Comparison of ENCODE assay signal across 8 cellular contexts in the genomic region with DNA sequence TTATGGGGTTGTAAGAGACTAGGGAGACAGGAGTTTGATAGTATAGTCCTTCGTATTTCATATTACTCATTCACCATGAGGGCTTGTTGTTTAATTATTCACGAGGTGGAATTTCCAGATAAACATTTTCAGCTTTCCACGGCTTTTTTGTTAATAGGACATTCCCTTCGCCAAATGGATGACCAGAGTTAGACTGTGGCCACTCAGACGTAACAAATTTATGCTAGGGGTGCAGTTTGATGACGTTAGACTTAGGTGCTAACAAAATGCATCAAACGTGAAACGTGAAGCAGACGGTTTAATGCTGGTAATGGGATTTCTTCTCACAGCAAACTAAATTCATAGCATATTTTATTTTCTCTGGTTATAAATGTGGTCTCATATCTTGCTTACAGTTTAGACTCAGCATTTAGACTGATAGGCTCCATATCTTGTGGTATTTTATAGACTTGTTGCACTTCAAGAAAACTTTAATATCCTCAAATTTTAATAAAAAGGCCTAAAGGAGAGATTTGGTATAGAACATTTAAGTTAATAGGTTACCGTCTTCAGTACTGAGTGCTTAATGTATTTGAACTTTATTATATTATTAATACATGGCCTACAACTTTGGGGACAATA. TPM values are rescaled to one million over a fixed set of nuclear protein-coding genes. Genes with fewer than 3 reads are reported as not detected.
DNase-seq lines count a peak whose midpoint lies in the region; ATAC-seq and TF ChIP-seq lines count a peak whose summit lies in the region.

No MANE protein-coding gene starts in this region.

- no peaks in the 10 kb centered on the region for H3K9me3 ChIP-seq in CD8-positive, alpha-beta memory T cell (ENCODE audit: low read length)
- H3K9me3 ChIP-seq in HUES64 (ENCODE audit: insufficient read depth, low read depth, low read length): no peaks in the 10 kb centered on the region
- no peaks in the 10 kb centered on the region for H3K9me3 ChIP-seq in mesodermal cell (ENCODE audit: control insufficient read depth, low read length)

- peaks cover 22% of the 10 kb centered on the region for H3K36me3 ChIP-seq in CD8-positive, alpha-beta memory T cell (ENCODE audit: insufficient read depth, low read length)
- H3K36me3 ChIP-seq in HUES64 (ENCODE audit: insufficient read depth, low read length) (peaks cover 56% of the 10 kb centered on the region), mesodermal cell (ENCODE audit: control insufficient read depth, insufficient read depth, low read length) (peaks cover 48% of the 10 kb centered on the region)

- H3K9me3 Mint-ChIP-seq in CD8-positive, alpha-beta memory T cell: peaks cover 0 to 2% (median 0%) of the 10 kb centered on the region in 5 donors

- in situ Hi-C loops in astrocyte of the spinal cord (cut with HindIII; ENCODE audit: low sequenced_read_pairs): no loop called here

- H3K27me3 Mint-ChIP-seq in CD8-positive, alpha-beta memory T cell: peaks cover 0 to 5% of the 10 kb centered on the region in 2 donors

- DNase-seq in CD8-positive, alpha-beta memory T cell: no peak
- peak; percentile 30 for DNase-seq in astrocyte of the spinal cord (ENCODE audit: low read depth, low spot score)
- DNase-seq in cortex of kidney (lab: John Stamatoyannopoulos, UW): no peak
- no peak for DNase-seq in UCSD-AML1 (lab: John Stamatoyannopoulos, UW; ENCODE audit: unreplicated experiment)
- no peak for DNase-seq in NCI-H187 (lab: John Stamatoyannopoulos, UW)

- H3K9ac ChIP-seq in HUES64 (ENCODE audit: low read depth, low read length): peak overlapping the region; percentile 100

- peak overlapping the region; percentile 57 to 98 (median 94) for H3K27ac Mint-ChIP-seq in CD8-positive, alpha-beta memory T cell

- TF ChIP-seq CTCF in astrocyte of the spinal cord (IDR thresholded peaks at IDR 0.05; ENCODE audit: low read depth, low read length): no peak

- 18% methylated on average over 8 of the region's 10 CpGs for WGBS in HUES64
- WGBS in mesodermal cell (ENCODE audit: insufficient coverage in 2 of 2), 2 experiments: 18% methylated on average over 7 of the region's 10 CpGs; no CpG with 5 or more reads in 1 of the 2 experiments

- POLR2A ChIA-PET in CD8-positive, alpha-beta memory T cell (lab: Charles Lee): interaction anchor here (0.7 kb wide), 1 partner anchor 11 kb away, joined by 3 read pairs; no protein-coding TSS in a partner anchor

- H3K4me3 Mint-ChIP-seq in CD8-positive, alpha-beta memory T cell: peak overlapping the region; percentile 93 to 99 (median 96)

- peaks cover 62 to 75% (median 66%) of the 10 kb centered on the region in 3 donors for H3K4me1 Mint-ChIP-seq in CD8-positive, alpha-beta memory T cell

- H3K4me1 ChIP-seq in CD8-positive, alpha-beta memory T cell (ENCODE audit: insufficient read depth, low read length): peaks cover 57% of the 10 kb centered on the region
- H3K4me1 ChIP-seq in HUES64 (ENCODE audit: insufficient read depth, low read length) (peaks cover 31% of the 10 kb centered on the region), mesodermal cell (ENCODE audit: control insufficient read depth, insufficient read depth, low read length, poor library complexity, severe bottlenecking) (peaks cover 4% of the 10 kb centered on the region)

- CTCF ChIA-PET in CD8-positive, alpha-beta memory T cell (lab: Charles Lee): no interaction called here

- no peaks in the 10 kb centered on the region for H3K27me3 ChIP-seq in CD8-positive, alpha-beta memory T cell (ENCODE audit: insufficient read depth, low read length, poor library complexity, severe bottlenecking)
- no peaks in the 10 kb centered on the region for H3K27me3 ChIP-seq in HUES64 (ENCODE audit: insufficient read depth, low read length)

- H3K27ac ChIP-seq in CD8-positive, alpha-beta memory T cell (ENCODE audit: low read depth, low read length): no peak overlapping the region
- no peak overlapping the region for H3K27ac ChIP-seq in HUES64 (ENCODE audit: low read depth, low read length)
- no peak overlapping the region for H3K27ac ChIP-seq in mesodermal cell (ENCODE audit: low read depth, low read length, severe bottlenecking)

- peaks cover 0 to 57% (median 11%) of the 10 kb centered on the region in 3 donors for H3K36me3 Mint-ChIP-seq in CD8-positive, alpha-beta memory T cell

- peak overlapping the region; percentile 2 for H3K4me3 ChIP-seq in CD8-positive, alpha-beta memory T cell (ENCODE audit: low read length)
- peak overlapping the region; percentile 100 for H3K4me3 ChIP-seq in HUES64 (ENCODE audit: low read length)
- H3K4me3 ChIP-seq in astrocyte of the spinal cord (ENCODE audit: low read depth, low read length): peak overlapping the region; percentile 87
- H3K4me3 ChIP-seq in mesodermal cell (ENCODE audit: extremely low read depth, insufficient read depth, low read length, poor library complexity, severe bottlenecking): peak overlapping the region; percentile 81

- no peak for ATAC-seq in GM21526 (IDR thresholded peaks at IDR 0.05; ENCODE audit: low FRiP score, unreplicated experiment)

RNA-seq across cellular contexts. Expression of gene DHX9, which starts 2.3 kb away (rescaled TPM):
- 100 to 1,000 TPM; 342 to 353 TPM for total RNA-seq in CD8-positive, alpha-beta memory T cell
- 115 TPM for polyA plus RNA-seq in CD8-positive, alpha-beta memory T cell
- polyA plus RNA-seq in HUES64 (2013, experiment 1 of 2): 229 TPM
- 190 TPM for polyA plus RNA-seq in HUES64 (2013, experiment 2 of 2)
- 137 TPM for polyA plus RNA-seq in mesodermal cell (2013, experiment 1 of 2)
- polyA plus RNA-seq in mesodermal cell (2013, experiment 2 of 2): 143 TPM

RNA-seq across cellular contexts. Expression of gene NPL, which starts 51.9 kb away (rescaled TPM):
- 10 to 100 TPM in 1 of 2 experiments, 1 to 10 TPM in 1; 9.3 to 12.3 TPM for total RNA-seq in CD8-positive, alpha-beta memory T cell
- polyA plus RNA-seq in CD8-positive, alpha-beta memory T cell: 8.5 TPM
- 1.8 TPM for polyA plus RNA-seq in HUES64 (2013, experiment 1 of 2)
- 1.9 TPM for polyA plus RNA-seq in HUES64 (2013, experiment 2 of 2)
- polyA plus RNA-seq in mesodermal cell (2013, experiment 1 of 2): 3.5 TPM
- 2.5 TPM for polyA plus RNA-seq in mesodermal cell (2013, experiment 2 of 2)

Comparison
In these comparisons a context has a peak if more than half of its experiments do, and no peak if none do; other contexts are left out.
1. H3K4me3 ChIP-seq: peak in every context shown above with its lines; median percentile 100 in HUES64; 87 in astrocyte of the spinal cord; 81 in mesodermal cell; 2 in CD8-positive, alpha-beta memory T cell.